Comparison of ENCODE assay signal across 1 cellular context in genomic region chr11:125679397-125679796, GRCh38.
TF ChIP-seq lines count a peak whose summit lies in the region.

No MANE protein-coding gene starts in this region.

TF ChIP-seq in endothelial cell of umbilical vein, 7 proteins besides CTCF, POLR2A, EP300 and RAD21:
- no peak for TF ChIP-seq POLR2AphosphoS5 (IDR thresholded peaks at IDR 0.05; ENCODE audit: insufficient read depth, low read depth, low read length)
- no peak for TF ChIP-seq JUN (IDR thresholded peaks at IDR 0.05; ENCODE audit: borderline replicate concordance, insufficient read depth, insufficient read length, low read depth)
- no peak for TF ChIP-seq FOS (IDR thresholded peaks at IDR 0.05; ENCODE audit: borderline replicate concordance, insufficient read depth, low read length)
- TF ChIP-seq MAX (IDR thresholded peaks at IDR 0.05; ENCODE audit: insufficient read depth, insufficient read length), result no peak
- no peak for TF ChIP-seq EZH2 (IDR thresholded peaks at IDR 0.05; ENCODE audit: borderline replicate concordance, low read depth, low read length, severe bottlenecking)
- no peak for TF ChIP-seq GATA2 (IDR thresholded peaks at IDR 0.05; ENCODE audit: insufficient read depth, insufficient read length, low read depth, low read length)
- TF ChIP-seq MYC (IDR thresholded peaks at IDR 0.05; ENCODE audit: low read depth, low read length), result no peak
